1 cellular context compared by ENCODE assay signal in the genomic region with DNA sequence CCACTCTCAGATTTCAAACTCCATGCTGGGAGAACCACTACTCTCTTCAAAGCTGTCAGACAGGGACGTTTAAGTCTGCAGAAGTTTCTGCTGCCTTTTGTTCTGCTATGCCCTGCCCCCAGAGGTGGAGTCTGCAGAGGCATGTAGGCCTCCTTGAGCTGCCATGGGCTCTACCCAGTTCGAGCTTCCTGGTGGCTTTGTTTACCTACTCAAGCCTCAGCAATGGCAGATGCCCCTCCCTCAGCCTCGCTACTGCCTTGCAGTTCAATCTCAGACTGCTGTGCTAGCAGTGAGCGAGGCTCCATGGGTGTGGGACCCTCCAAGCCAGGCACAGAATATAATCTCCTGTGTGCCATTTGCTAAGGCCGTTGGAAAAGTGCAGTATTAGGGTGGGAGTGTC. TPM values are rescaled to one million over a fixed set of nuclear protein-coding genes. Genes with fewer than 3 reads are reported as not detected.
"Had no signal": no experiment of that assay in that cellular context is flagged by ENCODE, and none has a peak within 500 bp of the region (broad histone marks: within the 10 kb centered on the region; RNA-seq: fewer than 3 reads in every experiment).

No MANE protein-coding gene starts in this region.

RNA-seq across cellular contexts. Expression of a gene that starts 51.4 kb away (rescaled TPM):
- polyA plus RNA-seq: IgD-negative memory B cell had no signal
